Comparison of ENCODE assay signal across 11 cellular contexts in the genomic region with DNA sequence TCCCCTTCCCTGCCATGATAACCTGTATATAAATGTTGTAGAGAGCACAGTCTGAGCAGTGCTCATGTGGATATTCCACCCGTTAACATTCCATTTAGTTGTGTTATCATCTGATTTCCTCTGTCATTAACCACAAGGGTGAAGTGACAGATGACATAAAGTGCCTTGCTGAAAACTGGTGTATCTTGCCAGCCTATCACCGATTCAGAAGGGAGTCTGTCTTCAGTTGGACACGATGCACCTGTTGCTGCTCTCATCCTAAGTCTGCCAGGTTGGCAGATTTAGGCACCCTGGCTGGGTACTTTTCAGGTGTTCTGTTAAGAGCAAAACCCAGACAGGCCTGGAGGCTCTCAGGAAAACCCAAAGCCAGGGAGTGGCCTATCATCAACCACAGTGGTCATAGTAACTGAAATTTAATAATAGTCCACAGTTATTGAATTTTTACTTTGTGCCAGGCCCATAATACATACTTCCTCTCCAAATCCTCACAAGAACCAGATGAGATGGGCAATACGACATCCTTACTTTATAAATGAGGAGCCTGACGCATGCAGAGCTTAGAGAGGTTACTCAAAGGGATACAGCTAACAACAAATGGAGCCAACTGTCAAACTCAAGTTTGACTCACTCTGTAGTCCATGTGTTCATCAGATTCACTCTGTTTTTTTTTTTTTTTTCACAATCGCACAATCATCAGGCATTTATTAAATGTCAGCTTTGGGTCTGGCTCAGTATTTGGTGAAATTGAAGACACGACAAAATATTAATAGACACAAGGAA.
DNase-seq lines count a peak whose midpoint lies in the region; ATAC-seq and TF ChIP-seq lines count a peak whose summit lies in the region.
"Had no signal": no experiment of that assay in that cellular context is flagged by ENCODE, and none has a peak within 500 bp of the region (broad histone marks: within the 10 kb centered on the region; RNA-seq: fewer than 3 reads in every experiment).

No MANE protein-coding gene starts in this region.

- no peak for ATAC-seq in Right ventricle myocardium inferior
- ATAC-seq in GM21619 (IDR thresholded peaks at IDR 0.05; ENCODE audit: unreplicated experiment): no peak
- ATAC-seq in GM21717 (IDR thresholded peaks at IDR 0.05; ENCODE audit: unreplicated experiment): no peak

- H4K8ac ChIP-seq in mesenchymal stem cell (ENCODE audit: low read length): peak overlapping the region; percentile 55

- H3K36me3 ChIP-seq in right atrium auricular region: no peaks in the 10 kb centered on the region
- no peaks in the 10 kb centered on the region for H3K36me3 ChIP-seq in adrenal gland (replicated peaks in 1 of 2)
- peaks cover 0 to 16% of the 10 kb centered on the region in 2 experiments for H3K36me3 ChIP-seq in mesenchymal stem cell (ENCODE audit: control insufficient read depth in 1 of 2, insufficient read depth in 2 of 2, low read depth in 1 of 2, low read length in 2 of 2)
- H3K36me3 ChIP-seq: pancreas, thoracic aorta had no signal

- H3K4me3 ChIP-seq in right atrium auricular region: no peak overlapping the region
- no peak overlapping the region for H3K4me3 ChIP-seq in adrenal gland
- no peak overlapping the region for H3K4me3 ChIP-seq in mesenchymal stem cell (ENCODE audit: insufficient read depth in 1 of 2, low read depth in 1 of 2, low read length in 2 of 2)
- H3K4me3 ChIP-seq: pancreas, SK-N-MC, thoracic aorta had no signal

- intact Hi-C loops in Right ventricle myocardium inferior (cut with DNase I): loop anchor here (2.0 kb wide), 2 partner anchors 63 to 117 kb away; no protein-coding TSS in a partner anchor
- intact Hi-C loops in adrenal gland (cut with DNase I): no loop called here

- peak overlapping the region in 1 of 2 experiments; percentile 75 for H2BK12ac ChIP-seq in mesenchymal stem cell (ENCODE audit: low read length in 2 of 2)

- H2BK15ac ChIP-seq in mesenchymal stem cell (ENCODE audit: low read depth, poor library complexity, severe bottlenecking): no peak overlapping the region

- no peak for TF ChIP-seq CTCF in right atrium auricular region (IDR thresholded peaks at IDR 0.05)
- TF ChIP-seq CTCF in adrenal gland (IDR thresholded peaks at IDR 0.05): no peak

- no peak overlapping the region for H3K23ac ChIP-seq in mesenchymal stem cell (ENCODE audit: low read length in 2 of 2)

- no peak overlapping the region for H3K18ac ChIP-seq in mesenchymal stem cell (ENCODE audit: low read depth in 1 of 2, low read length in 2 of 2)

- no peak overlapping the region for H2BK120ac ChIP-seq in mesenchymal stem cell (ENCODE audit: low read depth, low read length)

- no peak overlapping the region for H3K14ac ChIP-seq in mesenchymal stem cell (ENCODE audit: low read length in 2 of 2)

- TF ChIP-seq POLR2A in adrenal gland (IDR thresholded peaks at IDR 0.05): no peak

- peak overlapping the region in 1 of 2 experiments; percentile 42 for H3K4ac ChIP-seq in mesenchymal stem cell (ENCODE audit: low read depth in 1 of 2, low read length in 2 of 2)

- peaks cover 0 to 25% of the 10 kb centered on the region in 2 donors for H3K4me1 ChIP-seq in right atrium auricular region
- peaks cover 0 to 9% of the 10 kb centered on the region in 2 donors for H3K4me1 ChIP-seq in adrenal gland (replicated peaks in 1 of 2)
- peaks cover 12% of the 10 kb centered on the region for H3K4me1 ChIP-seq in mesenchymal stem cell (ENCODE audit: control insufficient read depth, insufficient read depth, low read depth, low read length)
- H3K4me1 ChIP-seq: pancreas had no signal

- H3K9me3 ChIP-seq in right atrium auricular region: no peaks in the 10 kb centered on the region
- no peaks in the 10 kb centered on the region for H3K9me3 ChIP-seq in adrenal gland (replicated peaks in 1 of 3)
- no peaks in the 10 kb centered on the region for H3K9me3 ChIP-seq in mesenchymal stem cell (ENCODE audit: control insufficient read depth, low read length)
- H3K9me3 ChIP-seq: pancreas, thoracic aorta had no signal

- 80 to 89% (median 85%) methylated on average over 7 of the region's 7 CpGs for WGBS in adrenal gland, 4 donors
- WGBS in mesenchymal stem cell: 81% methylated on average over 6 of the region's 7 CpGs

- no peak overlapping the region for H2AFZ ChIP-seq in mesenchymal stem cell (ENCODE audit: low read depth, low read length)

- no peak for DNase-seq in right atrium auricular region (ENCODE audit: low spot score)
- DNase-seq in Right ventricle myocardium inferior (ENCODE audit: missing footprints): no peak
- peak in 1 of 7 donors; percentile 45 for DNase-seq in adrenal gland
- peak; percentile 64 for DNase-seq in mesenchymal stem cell
- DNase-seq in ureter (ENCODE audit: low spot score): no peak
- no peak for DNase-seq in NCI-H2081 treated with DMSO at 0.1 percent for 48 hours (lab: John Stamatoyannopoulos, UW)

- H3K9ac ChIP-seq in mesenchymal stem cell (ENCODE audit: low read length): no peak overlapping the region

- H3K27ac ChIP-seq in right atrium auricular region (peak overlapping the region; percentile 5 to 66), adrenal gland (peak overlapping the region in 3 of 5 donors; percentile 5 to 63 (median 17)), mesenchymal stem cell (ENCODE audit: low read length, poor library complexity, severe bottlenecking) (no peak overlapping the region)
- H3K27ac ChIP-seq: pancreas, SK-N-MC, thoracic aorta had no signal

- H3K4me2 ChIP-seq in mesenchymal stem cell (ENCODE audit: low read length, poor library complexity, severe bottlenecking): no peak overlapping the region

- H3K27me3 ChIP-seq in right atrium auricular region (no peaks in the 10 kb centered on the region), adrenal gland (no peaks in the 10 kb centered on the region), mesenchymal stem cell (ENCODE audit: control insufficient read depth in 1 of 2, insufficient read depth in 1 of 2, low read length in 2 of 2) (no peaks in the 10 kb centered on the region)
- H3K27me3 ChIP-seq: pancreas had no signal

- H4K91ac ChIP-seq in mesenchymal stem cell (ENCODE audit: low read length): peak overlapping the region; percentile 18

- no peak overlapping the region for H2AK5ac ChIP-seq in mesenchymal stem cell (ENCODE audit: low read length, severe bottlenecking)

- H3K79me1 ChIP-seq in mesenchymal stem cell (replicated peaks; ENCODE audit: low read length, poor library complexity, severe bottlenecking): no peaks in the 10 kb centered on the region

- H2BK5ac ChIP-seq in mesenchymal stem cell (ENCODE audit: low read depth, low read length, poor library complexity, severe bottlenecking): no peak overlapping the region
